In genomic region chr2:86238354-86238753, GRCh38 we compare ENCODE assay signal across 8 cellular contexts. TPM values are rescaled to one million over a fixed set of nuclear protein-coding genes. Genes with fewer than 3 reads are reported as not detected.
DNase-seq lines count a peak whose midpoint lies in the region; ATAC-seq, FAIRE-seq and TF ChIP-seq lines count a peak whose summit lies in the region.

No MANE protein-coding gene starts in this region.

- no peak overlapping the region for H3K9ac ChIP-seq in GM12878 (ENCODE audit: control insufficient read depth, insufficient read depth, low read length)

- no peaks in the 10 kb centered on the region for H3K9me3 ChIP-seq in A673 (ENCODE audit: low read depth, low read length, poor library complexity, severe bottlenecking)
- no peaks in the 10 kb centered on the region for H3K9me3 ChIP-seq in GM12878 (replicated peaks; ENCODE audit: control insufficient read depth, insufficient read depth, low read length)
- H3K9me3 ChIP-seq in HAP-1: no peaks in the 10 kb centered on the region

- RAD21 ChIA-PET in GM12878 (lab: Charles Lee; ENCODE audit: unreplicated experiment): interaction anchor here (0.7 to 2.1 kb wide), 9 partner anchors 12 to 130 kb away, joined by 3 to 14 read pairs (median 4); no protein-coding TSS in a partner anchor

- CTCF ChIA-PET in A673 (lab: Charles Lee): no interaction called here
- CTCF ChIA-PET in GM12878 (lab: Yijun Ruan, JAX): interaction anchor here (0.5 to 2.1 kb wide), 6 partner anchors 12 to 135 kb away, joined by 3 to 10 read pairs (median 6); no protein-coding TSS in a partner anchor

- H3K36me3 ChIP-seq in A673 (ENCODE audit: insufficient read depth, low read length, poor library complexity, severe bottlenecking): no peaks in the 10 kb centered on the region
- H3K36me3 ChIP-seq in GM12878 (ENCODE audit: control insufficient read depth in 2 of 2, insufficient read depth in 2 of 2, low read length in 1 of 2): no peaks in the 10 kb centered on the region
- H3K36me3 ChIP-seq in HAP-1 (replicated peaks): no peaks in the 10 kb centered on the region

- TF ChIP-seq POLR2A in GM12878 (IDR thresholded peaks at IDR 0.05; ENCODE audit: low read depth, low read length): no peak

- H3K4me2 ChIP-seq in GM12878 (ENCODE audit: control insufficient read depth, insufficient read depth): peak overlapping the region; percentile 49; the same call in 1 of the 2 replicates

- POLR2A ChIA-PET in A673 (lab: Charles Lee; ENCODE audit: low non-redundant PET) (no interaction called here), GM12878 (lab: Charles Lee) (interaction anchor here (0.8 kb wide), 1 partner anchor 13 kb away, joined by 3 read pairs; no protein-coding TSS in a partner anchor)

- BruUV-seq in A673 (replicated peaks; lab: Mats Ljungman, UMichigan) (no TSS peak), GM12878 (replicated peaks; lab: Mats Ljungman, UMichigan) (no TSS peak)

- ATAC-seq in HG03575 (IDR thresholded peaks at IDR 0.05; ENCODE audit: extremely low read depth, insufficient number of reproducible peaks, low FRiP score, unreplicated experiment) (peak; percentile 61), GM12878 (peak; percentile 98)

- TF ChIP-seq CTCF in A673 (conservative IDR thresholded peaks at IDR 0.05; ENCODE audit: low read depth, low read length) (no peak), GM20000 (IDR thresholded peaks at IDR 0.05; ENCODE audit: extremely low read depth, missing control alignments) (no peak), GM12878 (IDR thresholded peaks at IDR 0.05 in 2 of 3, conservative IDR thresholded peaks at IDR 0.05 in 1 of 3; ENCODE audit: control insufficient read depth in 2 of 3, extremely low read depth in 1 of 3, insufficient read depth in 1 of 3, low read depth in 3 of 3, low read length in 3 of 3) (no peak)

- H3K4me1 ChIP-seq in A673 (ENCODE audit: insufficient read depth, low read length, poor library complexity, severe bottlenecking): peaks cover 33% of the 10 kb centered on the region
- H3K4me1 ChIP-seq in GM12878 (ENCODE audit: control insufficient read depth, insufficient read depth, low read length): peaks cover 19% of the 10 kb centered on the region
- no peaks in the 10 kb centered on the region for H3K4me1 ChIP-seq in HAP-1

- no peaks in the 10 kb centered on the region for H4K20me1 ChIP-seq in GM12878 (ENCODE audit: control insufficient read depth, insufficient read depth)

- H3K79me2 ChIP-seq in GM12878 (ENCODE audit: control insufficient read depth, insufficient read depth, low read length): no peaks in the 10 kb centered on the region

- intact Hi-C loops in A673 (cut with micrococcal nuclease; ENCODE audit: unreplicated experiment): no loop called here
- intact Hi-C loops in GM12878 (cut with micrococcal nuclease; ENCODE audit: unreplicated experiment): no loop called here

- FAIRE-seq in GM12878 (lab: Jason Lieb, UNC): peak; percentile 89

- H3K27me3 ChIP-seq in A673 (replicated peaks; ENCODE audit: insufficient read depth, low read depth, low read length, poor library complexity) (no peaks in the 10 kb centered on the region), GM12878 (replicated peaks in 1 of 2; ENCODE audit: control insufficient read depth in 2 of 2, insufficient read depth in 2 of 2, low read length in 1 of 2) (no peaks in the 10 kb centered on the region), HAP-1 (ENCODE audit: low read depth) (no peaks in the 10 kb centered on the region)

- SMC1A ChIA-PET in GM12878 (lab: Charles Lee; ENCODE audit: uncharacterized antibody, unreplicated experiment): interaction anchor here (0.6 to 3.9 kb wide), 8 partner anchors 9 to 58 kb away, joined by 3 to 29 read pairs (median 5); no protein-coding TSS in a partner anchor

- H3K27ac ChIP-seq in A673 (ENCODE audit: low read depth, low read length, poor library complexity, severe bottlenecking) (peak overlapping the region; percentile 35), GM12878 (ENCODE audit: control insufficient read depth, insufficient read depth) (no peak overlapping the region)

- no peak for DNase-seq in A673 (ENCODE audit: low spot score)
- DNase-seq in GM20000 (ENCODE audit: low spot score): peak; percentile 75
- peak; percentile 74 for DNase-seq in GM12878 (ENCODE audit: low read depth, low spot score)
- no peak for DNase-seq in MV-4-11 (lab: John Stamatoyannopoulos, UW)
- no peak for DNase-seq in HAP-1 (ENCODE audit: low spot score in 2 of 2)
- DNase-seq in NCI-H1930 (lab: John Stamatoyannopoulos, UW): no peak
- DNase-seq in NCI-H1694 treated with DMSO at 0.1 percent for 48 hours (lab: John Stamatoyannopoulos, UW): no peak

- H2AFZ ChIP-seq in GM12878 (ENCODE audit: control insufficient read depth, low read depth, low read length): peak overlapping the region; percentile 6; the same call in 1 of the 2 replicates

- H3K4me3 ChIP-seq in A673 (ENCODE audit: low read depth, low read length, poor library complexity, severe bottlenecking) (no peak overlapping the region), GM12878 (no peak overlapping the region), HAP-1 (no peak overlapping the region)

- 14% methylated on average over 5 of the region's 5 CpGs for WGBS in GM12878 (ENCODE audit: insufficient coverage, insufficient replicate concordance, low lambda C conversion rate, missing lambda C conversion rate)

- in situ Hi-C loops in GM12878 (cut with MboI): no loop called here
- in situ Hi-C loops in HAP-1 (cut with MboI; ENCODE audit: low sequenced_read_pairs): no loop called here

- TF ChIP-seq EP300 in GM12878 (IDR thresholded peaks at IDR 0.05; ENCODE audit: borderline replicate concordance in 1 of 2, control insufficient read depth in 1 of 2, low read depth in 2 of 2, low read length in 2 of 2): no peak

- no peak for TF ChIP-seq RAD21 in GM12878 (IDR thresholded peaks at IDR 0.05; ENCODE audit: insufficient read depth, low read depth, low read length)

TF ChIP-seq in GM12878, 131 proteins besides CTCF, POLR2A, EP300 and RAD21 (continues in another document):
- TF ChIP-seq BACH1 (IDR thresholded peaks at IDR 0.05; ENCODE audit: borderline replicate concordance): no peak
- TF ChIP-seq IKZF1 (conservative IDR thresholded peaks at IDR 0.05): no peak; the same call in 1 of the 2 replicates
- no peak for TF ChIP-seq SIN3A (IDR thresholded peaks at IDR 0.05; ENCODE audit: low read depth, low read length)
- TF ChIP-seq CBFB (IDR thresholded peaks at IDR 0.05; ENCODE audit: low read depth): no peak
- peak; percentile 76 to 81; a peak in 3 of 4 replicates for TF ChIP-seq BHLHE40 (IDR thresholded peaks at IDR 0.05; ENCODE audit: borderline replicate concordance in 1 of 2, low read depth in 2 of 2, low read length in 1 of 2)
- peak in 1 of 2 experiments; percentile 23; a peak in 2 of 4 replicates for TF ChIP-seq IKZF2 (IDR thresholded peaks at IDR 0.05)
- TF ChIP-seq NRF1 (conservative IDR thresholded peaks at IDR 0.05; ENCODE audit: low read depth, low read length): no peak
- TF ChIP-seq MLLT1 (IDR thresholded peaks at IDR 0.05): 0 out of 2 replicates have a peak, but pooled peaks have one; percentile 47

RNA-seq across cellular contexts. Expression of gene MRPL35, which starts 39.1 kb away (rescaled TPM):
- total RNA-seq in A673 (2021) (81.9 and 97.7 TPM in 2 replicates), GM12878 (2014; rRNA removed) (58.1 and 72.0 TPM in 2 replicates), GM12878 (2014; rRNA removed; fragmentation: Illumina TruSeq; extraction: Trizol) (109 and 115 TPM in 2 replicates), GM12878 (2021) (64.5 and 67.7 TPM in 2 replicates)
- total RNA-seq in GM12878 (2013; cell fraction: nucleolus; rRNA removed): 20.4 and 20.5 TPM in 2 replicates
- 27.1 TPM for polyA plus RNA-seq in GM12878 (2011; ENCODE audit: low read depth)
- polyA plus RNA-seq in GM12878 (2011; rRNA removed) (135 and 153 TPM in 2 replicates), GM12878 (2014; fragmentation: Illumina TruSeq; extraction: Trizol) (156 and 189 TPM in 2 replicates), GM12878 (2014; fragmentation: Nextera tagmentation; extraction: Ambion mirVana) (100 to 1,000 TPM; 156 to 162 TPM), GM12878 (2014; rRNA removed) (82.6 and 109 TPM in 2 replicates), GM12878 (2016; fragmentation: Nextera tagmentation; extraction: Ambion mirVana) (100 to 1,000 TPM; 170 to 180 TPM)
- 96.7 and 182 TPM in 2 replicates for polyA plus RNA-seq in GM12878 (2011; cell fraction: cytosol; rRNA removed)
- 68.0 and 72.7 TPM in 2 replicates for polyA plus RNA-seq in GM12878 (2011; cell fraction: nucleus; rRNA removed)
- 36.4 and 44.6 TPM in 2 replicates for polyA plus RNA-seq in GM12878 (2012)
- 46.5 and 55.7 TPM in 2 replicates for polyA minus RNA-seq in GM12878 (2011; rRNA and poly(A)+ RNA removed)
- polyA minus RNA-seq in GM12878 (2011; cell fraction: cytosol; rRNA and poly(A)+ RNA removed): 17.9 and 20.1 TPM in 2 replicates
- polyA minus RNA-seq in GM12878 (2011; cell fraction: nucleus; rRNA and poly(A)+ RNA removed): 15.4 and 16.3 TPM in 2 replicates

RNA-seq across cellular contexts. Expression of gene IMMT, which starts 43.1 kb away (rescaled TPM):
- total RNA-seq in A673 (2021): 172 and 174 TPM in 2 replicates
- total RNA-seq in GM12878 (2013; cell fraction: nucleolus; rRNA removed): 84.9 and 88.1 TPM in 2 replicates
- 78.4 and 79.9 TPM in 2 replicates for total RNA-seq in GM12878 (2014; rRNA removed)
- total RNA-seq in GM12878 (2014; rRNA removed; fragmentation: Illumina TruSeq; extraction: Trizol): 81.4 and 88.8 TPM in 2 replicates
- total RNA-seq in GM12878 (2021): 104 and 108 TPM in 2 replicates
- polyA plus RNA-seq in GM12878 (2011; ENCODE audit: low read depth): 51.0 TPM
- 89.6 and 105 TPM in 2 replicates for polyA plus RNA-seq in GM12878 (2011; rRNA removed)
- polyA plus RNA-seq in GM12878 (2011; cell fraction: cytosol; rRNA removed): 71.9 and 76.2 TPM in 2 replicates
- 40.1 and 59.2 TPM in 2 replicates for polyA plus RNA-seq in GM12878 (2011; cell fraction: nucleus; rRNA removed)
- polyA plus RNA-seq in GM12878 (2012): 60.9 and 70.4 TPM in 2 replicates
- polyA plus RNA-seq in GM12878 (2014; fragmentation: Illumina TruSeq; extraction: Trizol): 120 and 136 TPM in 2 replicates
- polyA plus RNA-seq in GM12878 (2014; fragmentation: Nextera tagmentation; extraction: Ambion mirVana): 100 to 1,000 TPM in 1 of 2 experiments, 10 to 100 TPM in 1; 88.9 to 115 TPM
- polyA plus RNA-seq in GM12878 (2014; rRNA removed): 73.5 and 86.5 TPM in 2 replicates
- 100 to 1,000 TPM; 137 to 149 TPM for polyA plus RNA-seq in GM12878 (2016; fragmentation: Nextera tagmentation; extraction: Ambion mirVana)
- polyA minus RNA-seq in GM12878 (2011; rRNA and poly(A)+ RNA removed): 67.1 and 77.4 TPM in 2 replicates
- polyA minus RNA-seq in GM12878 (2011; cell fraction: cytosol; rRNA and poly(A)+ RNA removed): 35.5 and 39.3 TPM in 2 replicates
- polyA minus RNA-seq in GM12878 (2011; cell fraction: nucleus; rRNA and poly(A)+ RNA removed): 23.0 and 32.3 TPM in 2 replicates

Comparison
In these comparisons a context has a peak if more than half of its experiments do, and no peak if none do; other contexts are left out.
1. DNase-seq: peak in GM20000 (single experiment) and GM12878 (single experiment); none in A673 (single experiment), MV-4-11 (single experiment), HAP-1 (0 of 2), NCI-H1930 (0 of 2) and NCI-H1694 treated with DMSO at 0.1 percent for 48 hours (single experiment).